1 cellular context compared by ENCODE assay signal in genomic region chr15:101244889-101245668, GRCh38.
A peak's percentile ranks its signal among the peaks of the same experiment; 100 is the strongest.
TF ChIP-seq lines count a peak whose summit lies in the region.

No MANE protein-coding gene starts in this region.

TF ChIP-seq in HepG2, 621 proteins besides CTCF, POLR2A, EP300 and RAD21:
- TF ChIP-seq ZBTB33 (CRISPR knock-in tag; IDR thresholded peaks at IDR 0.05) (peak; percentile 19; the same call in 1 of the 2 replicates), ZSCAN22 (CRISPR knock-in tag; IDR thresholded peaks at IDR 0.05) (no peak)
